ENCODE assay signal across 15 cellular contexts in genomic region chr1:45117766-45118165, GRCh38.
DNase-seq lines count a peak whose midpoint lies in the region; ATAC-seq, FAIRE-seq and TF ChIP-seq lines count a peak whose summit lies in the region.
"Had no signal": no experiment of that assay in that cellular context is flagged by ENCODE, and none has a peak within 500 bp of the region (broad histone marks: within the 10 kb centered on the region; RNA-seq: fewer than 3 reads in every experiment).

No MANE protein-coding gene starts in this region.

- no peak for DNase-seq in HepG2 (ENCODE audit: low spot score)
- DNase-seq in right lobe of liver, result no peak
- DNase-seq in K562 (ENCODE audit: extremely low read depth in 1 of 4, low spot score in 3 of 4), result no peak
- DNase-seq in naive thymus-derived CD8-positive, alpha-beta T cell, result no peak
- no peak for DNase-seq in tibial artery
- no peak for DNase-seq in Right ventricle myocardium inferior (ENCODE audit: missing footprints)
- no peak for DNase-seq in NCI-H748 treated with DMSO at 0.1 percent for 48 hours (lab: John Stamatoyannopoulos, UW)
- DNase-seq: 8988T, AML-193, Calu3, DMS79, H7 had no signal

- no peak overlapping the region for H2AFZ ChIP-seq in HepG2 (ENCODE audit: low read length)
- H2AFZ ChIP-seq in K562 (ENCODE audit: low read depth, low read length), result no peak overlapping the region
- H2AFZ ChIP-seq: GM23338 had no signal

- H3K9me1 ChIP-seq in K562 (ENCODE audit: control insufficient read depth, insufficient read depth, low read length), result no peaks in the 10 kb centered on the region

- H3K9ac ChIP-seq in HepG2 (ENCODE audit: insufficient read depth, low read depth, low read length) (no peak overlapping the region), K562 (ENCODE audit: insufficient read depth in 1 of 2, low read depth in 2 of 2, low read length in 2 of 2) (no peak overlapping the region)
- H3K9ac ChIP-seq: BLaER1 had no signal

- peak overlapping the region in 1 of 10 donors; percentile 27 for H3K4me3 Mint-ChIP-seq in naive thymus-derived CD8-positive, alpha-beta T cell
- H3K4me3 Mint-ChIP-seq: GM23338 had no signal

- H3K79me2 ChIP-seq in HepG2 (ENCODE audit: insufficient read depth, low read length) (peaks cover 24% of the 10 kb centered on the region), K562 (ENCODE audit: control insufficient read depth, insufficient read depth, low read length) (no peaks in the 10 kb centered on the region)

- intact Hi-C loops in HepG2 (cut with micrococcal nuclease; ENCODE audit: unreplicated experiment) (no loop called here), right lobe of liver (cut with DNase I) (no loop called here), K562 (cut with micrococcal nuclease) (no loop called here), tibial artery (cut with DNase I; ENCODE audit: low total_unique reads) (no loop called here), Right ventricle myocardium inferior (cut with DNase I) (no loop called here)

- H3K27me3 Mint-ChIP-seq in naive thymus-derived CD8-positive, alpha-beta T cell, result peaks cover 0 to 17% (median 3%) of the 10 kb centered on the region in 5 donors

- H3K9me3 ChIP-seq in HepG2 (ENCODE audit: low read length) (no peaks in the 10 kb centered on the region), right lobe of liver (no peaks in the 10 kb centered on the region), K562 (replicated peaks; ENCODE audit: control insufficient read depth, insufficient read depth, low read depth, low read length) (no peaks in the 10 kb centered on the region), tibial artery (no peaks in the 10 kb centered on the region)

- peaks cover 14 to 35% (median 27%) of the 10 kb centered on the region in 4 donors for H3K4me1 Mint-ChIP-seq in naive thymus-derived CD8-positive, alpha-beta T cell

- H3K9me3 Mint-ChIP-seq in naive thymus-derived CD8-positive, alpha-beta T cell, result no peaks in the 10 kb centered on the region

- no peak overlapping the region for H3K4me2 ChIP-seq in HepG2 (ENCODE audit: low read depth, low read length)
- no peak overlapping the region for H3K4me2 ChIP-seq in K562 (ENCODE audit: insufficient read depth, low read length)
- H3K4me2 ChIP-seq: BLaER1, GM23338 had no signal

- peaks cover 28% of the 10 kb centered on the region for H3K4me1 ChIP-seq in HepG2 (ENCODE audit: insufficient read depth, low read length)
- H3K4me1 ChIP-seq in right lobe of liver, result no peaks in the 10 kb centered on the region
- no peaks in the 10 kb centered on the region for H3K4me1 ChIP-seq in K562 (replicated peaks in 1 of 2; ENCODE audit: control insufficient read depth in 2 of 2, insufficient read depth in 2 of 2, low read length in 2 of 2)
- H3K4me1 ChIP-seq in tibial artery, result no peaks in the 10 kb centered on the region
- H3K4me1 ChIP-seq: BLaER1 had no signal

- H3K36me3 ChIP-seq in HepG2 (replicated peaks in 1 of 2; ENCODE audit: control insufficient read depth in 1 of 2, insufficient read depth in 2 of 2, low read length in 2 of 2) (no peaks in the 10 kb centered on the region), right lobe of liver (no peaks in the 10 kb centered on the region), K562 (ENCODE audit: control insufficient read depth, insufficient read depth, low read length) (no peaks in the 10 kb centered on the region), tibial artery (no peaks in the 10 kb centered on the region)
- H3K36me3 ChIP-seq: BLaER1 had no signal

- in situ Hi-C loops in HepG2 (cut with HindIII; ENCODE audit: extremely low pct_ligation_motif_present, low pct_unique_long_range_greater_than_20kb) (no loop called here), K562 (cut with MboI) (no loop called here)

- FAIRE-seq in HepG2 (lab: Jason Lieb, UNC), result no peak
- peak; percentile 6 for FAIRE-seq in K562 (lab: Jason Lieb, UNC)
- FAIRE-seq: GM12891 had no signal

- no peak overlapping the region for H3K4me3 ChIP-seq in HepG2 (replicated peaks in 1 of 3; ENCODE audit: insufficient read depth in 1 of 3, low read depth in 2 of 3, low read length in 3 of 3)
- no peak overlapping the region for H3K4me3 ChIP-seq in right lobe of liver
- no peak overlapping the region for H3K4me3 ChIP-seq in K562
- H3K4me3 ChIP-seq in tibial artery, result no peak overlapping the region
- H3K4me3 ChIP-seq: BLaER1, GM23338 had no signal

- H3K27ac ChIP-seq in HepG2 (ENCODE audit: extremely low read length, insufficient read depth, low read length), result no peak overlapping the region
- H3K27ac ChIP-seq in right lobe of liver, result no peak overlapping the region
- H3K27ac ChIP-seq in K562 (ENCODE audit: extremely low read depth, low read depth, low read length), result no peak overlapping the region
- H3K27ac ChIP-seq in tibial artery, result no peak overlapping the region
- H3K27ac ChIP-seq: BLaER1 had no signal

- TF ChIP-seq RAD21 in HepG2 (CRISPR knock-in tag; IDR thresholded peaks at IDR 0.05) (no peak), K562 (CRISPR knock-in tag; conservative IDR thresholded peaks at IDR 0.05 in 1 of 2, IDR thresholded peaks at IDR 0.05 in 1 of 2) (no peak)

- H3K27me3 ChIP-seq in HepG2 (ENCODE audit: control insufficient read depth in 1 of 2, insufficient read depth in 2 of 2, low read length in 2 of 2), result no peaks in the 10 kb centered on the region
- no peaks in the 10 kb centered on the region for H3K27me3 ChIP-seq in right lobe of liver
- peaks cover 8 to 20% of the 10 kb centered on the region in 2 experiments for H3K27me3 ChIP-seq in K562 (ENCODE audit: control insufficient read depth in 2 of 2, insufficient read depth in 2 of 2, low read length in 2 of 2)
- no peaks in the 10 kb centered on the region for H3K27me3 ChIP-seq in tibial artery
- H3K27me3 ChIP-seq: BLaER1 had no signal

- ATAC-seq in HepG2 (no peak), right lobe of liver (no peak), K562 (no peak), Right ventricle myocardium inferior (no peak)
- no peak for ATAC-seq in naive thymus-derived CD8-positive, alpha-beta T cell
- ATAC-seq: GM23338 had no signal

- 88% methylated on average over 1 of the region's 1 CpG for WGBS in HepG2 (ENCODE audit: low lambda C conversion rate)
- no CpG with 5 or more reads among the region's 1 CpG for WGBS in right lobe of liver (ENCODE audit: insufficient coverage, low coverage, low lambda C conversion rate, missing lambda C conversion rate)
- 0% methylated on average over 1 of the region's 1 CpG for WGBS in K562 (ENCODE audit: insufficient coverage, low coverage, missing lambda C conversion rate)

- POLR2A ChIA-PET in HepG2 (lab: Yijun Ruan, JAX), result no interaction called here
- POLR2A ChIA-PET in K562 (lab: Yijun Ruan, JAX), result no interaction called here
- POLR2A ChIA-PET in naive thymus-derived CD8-positive, alpha-beta T cell (lab: Charles Lee), result no interaction called here

- TF ChIP-seq EP300 in HepG2 (IDR thresholded peaks at IDR 0.05; ENCODE audit: low read depth in 2 of 2, low read length in 2 of 2) (no peak), HepG2 (CRISPR knock-in tag; IDR thresholded peaks at IDR 0.05; ENCODE audit: borderline replicate concordance) (no peak), K562 (IDR thresholded peaks at IDR 0.05; ENCODE audit: low read length) (no peak)

- H3K36me3 Mint-ChIP-seq in naive thymus-derived CD8-positive, alpha-beta T cell, result no peaks in the 10 kb centered on the region

- BruUV-seq in HepG2 (replicated peaks; lab: Mats Ljungman, UMichigan) (no TSS peak), K562 (replicated peaks; lab: Mats Ljungman, UMichigan) (no TSS peak)

- CTCF ChIA-PET in HepG2 (lab: Yijun Ruan, JAX; ENCODE audit: low intra/inter-chr PET ratio, low total read pairs), result no interaction called here
- CTCF ChIA-PET in K562 (lab: Yijun Ruan, JAX; ENCODE audit: low intra/inter-chr PET ratio), result no interaction called here

- H3K27ac Mint-ChIP-seq in naive thymus-derived CD8-positive, alpha-beta T cell, result peak overlapping the region in 7 of 10 donors; percentile 11 to 70 (median 52)
- H3K27ac Mint-ChIP-seq: GM23338 had no signal

- H4K20me1 ChIP-seq in HepG2 (ENCODE audit: insufficient read depth, low read length) (no peaks in the 10 kb centered on the region), K562 (replicated peaks; ENCODE audit: control insufficient read depth, insufficient read depth, low read length) (no peaks in the 10 kb centered on the region)
- H4K20me1 ChIP-seq: BLaER1 had no signal

- no peak for TF ChIP-seq CTCF in HepG2 (CRISPR knock-in tag; IDR thresholded peaks at IDR 0.05)
- TF ChIP-seq CTCF in right lobe of liver (IDR thresholded peaks at IDR 0.05), result no peak
- no peak for TF ChIP-seq CTCF in K562 (IDR thresholded peaks at IDR 0.05 in 2 of 3, conservative IDR thresholded peaks at IDR 0.05 in 1 of 3; ENCODE audit: insufficient read depth in 2 of 3, low read depth in 1 of 3, low read length in 3 of 3)
- TF ChIP-seq CTCF in tibial artery (IDR thresholded peaks at IDR 0.05), result no peak

- TF ChIP-seq POLR2A in HepG2 (IDR thresholded peaks at IDR 0.05; ENCODE audit: insufficient read depth in 1 of 2, low read depth in 2 of 2, low read length in 2 of 2), result no peak
- no peak for TF ChIP-seq POLR2A in right lobe of liver (IDR thresholded peaks at IDR 0.05)
- TF ChIP-seq POLR2A in K562 (conservative IDR thresholded peaks at IDR 0.05), result no peak

TF ChIP-seq in HepG2, 621 proteins besides CTCF, POLR2A, EP300 and RAD21:
- TF ChIP-seq KMT2A (CRISPR knock-in tag; IDR thresholded peaks at IDR 0.05), result no peak
- TF ChIP-seq ZNF788 (CRISPR knock-in tag; IDR thresholded peaks at IDR 0.05; ENCODE audit: borderline replicate concordance), result no peak
- peak; percentile 64 for TF ChIP-seq ZNF121 (CRISPR knock-in tag; IDR thresholded peaks at IDR 0.05)

TF ChIP-seq in K562, 482 proteins besides CTCF, POLR2A, EP300 and RAD21:
- no peak for TF ChIP-seq ZNF324 (CRISPR knock-in tag; IDR thresholded peaks at IDR 0.05)
- peak; percentile 51 for TF ChIP-seq PKNOX1 (IDR thresholded peaks at IDR 0.05)

Comparison
In these comparisons a context has a peak if more than half of its experiments do, and no peak if none do; other contexts are left out.
1. Of the 241 proteins assayed by ChIP-seq in both HepG2 and K562: peak only in HepG2: ZNF121; only in K562: none; in both: none; in neither: 240.